ENCODE assay signal across 24 cellular contexts in genomic region chrX:96909291-96909690, GRCh38. TPM values are rescaled to one million over a fixed set of nuclear protein-coding genes. Genes with fewer than 3 reads are reported as not detected.
DNase-seq lines count a peak whose midpoint lies in the region; ATAC-seq and TF ChIP-seq lines count a peak whose summit lies in the region.
"Had no signal": no experiment of that assay in that cellular context is flagged by ENCODE, and none has a peak within 500 bp of the region (broad histone marks: within the 10 kb centered on the region; RNA-seq: fewer than 3 reads in every experiment).

No MANE protein-coding gene starts in this region.

- H3K9me3 Mint-ChIP-seq in neural crest cell, result no peaks in the 10 kb centered on the region
- no peaks in the 10 kb centered on the region for H3K9me3 Mint-ChIP-seq in natural killer cell treated with Interleukin-12 subunit alpha and Interleukin-12 subunit beta and Interleukin-15 and Interleukin-18, amount 100 ng/mL, for 72 hours
- H3K9me3 Mint-ChIP-seq in stimulated activated naive CD8-positive, alpha-beta T cell treated with anti-CD3 and anti-CD28 coated beads, Interleukin-15, amount 100 ng/mL, for 72 hours, result no peaks in the 10 kb centered on the region
- H3K9me3 Mint-ChIP-seq: naive B cell; stimulated activated naive B cell treated with anti-CD40 and anti-IgM and Interleukin-4, amounts not matched to agents 10 μg/mL and 1 μg/mL and 100 μg/mL, for 72 hours; T-helper 2 cell treated with Interferon-gamma antibody and Interleukin-4, amounts not matched to agents 5 μg/mL and 100 μg/mL, for 36 hours had no signal

- H3K36me3 Mint-ChIP-seq in neural crest cell (ENCODE audit: low read depth), result no peaks in the 10 kb centered on the region
- no peaks in the 10 kb centered on the region for H3K36me3 Mint-ChIP-seq in natural killer cell treated with Interleukin-12 subunit alpha and Interleukin-12 subunit beta and Interleukin-15 and Interleukin-18, amount 100 ng/mL, for 72 hours
- H3K36me3 Mint-ChIP-seq: naive B cell; stimulated activated naive B cell treated with anti-CD40 and anti-IgM and Interleukin-4, amounts not matched to agents 10 μg/mL and 1 μg/mL and 100 μg/mL, for 72 hours had no signal

- no peak overlapping the region for H3K4me3 Mint-ChIP-seq in neural crest cell
- no peak overlapping the region for H3K4me3 Mint-ChIP-seq in natural killer cell treated with Interleukin-12 subunit alpha and Interleukin-12 subunit beta and Interleukin-15 and Interleukin-18, amount 100 ng/mL, for 72 hours
- H3K4me3 Mint-ChIP-seq in stimulated activated naive CD8-positive, alpha-beta T cell treated with anti-CD3 and anti-CD28 coated beads, Interleukin-15, amount 100 ng/mL, for 72 hours, result no peak overlapping the region
- H3K4me3 Mint-ChIP-seq: activated naive CD8-positive, alpha-beta T cell; B cell; naive B cell; stimulated activated naive B cell treated with anti-CD40 and anti-IgM and Interleukin-4, amounts not matched to agents 10 μg/mL and 1 μg/mL and 100 μg/mL, for 72 hours; T-helper 2 cell treated with Interferon-gamma antibody and Interleukin-4, amounts not matched to agents 5 μg/mL and 100 μg/mL, for 36 hours had no signal

- peaks cover 12% of the 10 kb centered on the region for H3K4me1 Mint-ChIP-seq in neural crest cell
- no peaks in the 10 kb centered on the region for H3K4me1 Mint-ChIP-seq in natural killer cell treated with Interleukin-12 subunit alpha and Interleukin-12 subunit beta and Interleukin-15 and Interleukin-18, amount 100 ng/mL, for 72 hours (ENCODE audit: low read depth in 2 of 2)
- H3K4me1 Mint-ChIP-seq in stimulated activated naive CD8-positive, alpha-beta T cell treated with anti-CD3 and anti-CD28 coated beads, Interleukin-15, amount 100 ng/mL, for 72 hours, result no peaks in the 10 kb centered on the region
- H3K4me1 Mint-ChIP-seq: B cell, naive B cell had no signal

- no peak for ATAC-seq in HG03196 (IDR thresholded peaks at IDR 0.05; ENCODE audit: unreplicated experiment)
- ATAC-seq in natural killer cell treated with Interleukin-12 subunit alpha and Interleukin-12 subunit beta and Interleukin-15 and Interleukin-18, amount 100 ng/mL, for 72 hours, result no peak
- ATAC-seq in stimulated activated naive CD8-positive, alpha-beta T cell treated with anti-CD3 and anti-CD28 coated beads, Interleukin-15, amount 100 ng/mL, for 72 hours, result no peak
- ATAC-seq: stimulated activated naive B cell treated with anti-CD40 and anti-IgM and Interleukin-4, amounts not matched to agents 10 μg/mL and 1 μg/mL and 100 μg/mL, for 72 hours had no signal

- H3K27me3 Mint-ChIP-seq in neural crest cell (ENCODE audit: low read depth), result no peaks in the 10 kb centered on the region
- H3K27me3 Mint-ChIP-seq in natural killer cell treated with Interleukin-12 subunit alpha and Interleukin-12 subunit beta and Interleukin-15 and Interleukin-18, amount 100 ng/mL, for 72 hours, result no peaks in the 10 kb centered on the region
- no peaks in the 10 kb centered on the region for H3K27me3 Mint-ChIP-seq in stimulated activated naive CD8-positive, alpha-beta T cell treated with anti-CD3 and anti-CD28 coated beads, Interleukin-15, amount 100 ng/mL, for 72 hours
- H3K27me3 Mint-ChIP-seq: activated naive CD8-positive, alpha-beta T cell; B cell; naive B cell; stimulated activated naive B cell treated with anti-CD40 and anti-IgM and Interleukin-4, amounts not matched to agents 10 μg/mL and 1 μg/mL and 100 μg/mL, for 72 hours had no signal

- peak overlapping the region; percentile 60 for H3K27ac Mint-ChIP-seq in neural crest cell (ENCODE audit: unreplicated experiment)
- H3K27ac Mint-ChIP-seq in natural killer cell treated with Interleukin-12 subunit alpha and Interleukin-12 subunit beta and Interleukin-15 and Interleukin-18, amount 100 ng/mL, for 72 hours, result no peak overlapping the region
- H3K27ac Mint-ChIP-seq in stimulated activated naive CD8-positive, alpha-beta T cell treated with anti-CD3 and anti-CD28 coated beads, Interleukin-15, amount 100 ng/mL, for 72 hours, result peak overlapping the region in 1 of 2 donors; percentile 12
- H3K27ac Mint-ChIP-seq: activated naive CD8-positive, alpha-beta T cell; B cell; T-helper 2 cell treated with Interferon-gamma antibody and Interleukin-4, amounts not matched to agents 5 μg/mL and 100 μg/mL, for 36 hours had no signal

- no peak for TF ChIP-seq CTCF in neural crest cell (conservative IDR thresholded peaks at IDR 0.05)

- DNase-seq in Ammon's horn (ENCODE audit: low spot score) (peak; percentile 2), NCI-H446 treated with DMSO at 0.1 percent for 48 hours (lab: John Stamatoyannopoulos, UW) (peak; percentile 98), fibroblast of peridontal ligament (ENCODE audit: extremely low read depth) (peak; percentile 3), neural crest cell (ENCODE audit: low read depth, low spot score) (no peak)
- no peak for DNase-seq in natural killer cell treated with Interleukin-12 subunit alpha and Interleukin-12 subunit beta and Interleukin-15 and Interleukin-18, amount 100 ng/mL, for 72 hours (ENCODE audit: low spot score)
- DNase-seq in stimulated activated naive CD8-positive, alpha-beta T cell treated with anti-CD3 and anti-CD28 coated beads, Interleukin-15, amount 100 ng/mL, for 72 hours, result no peak
- DNase-seq: brain microvascular endothelial cell; colonic mucosa; COR-L47; foreskin melanocyte; Kasumi-1; kidney glomerular epithelial cell; mammary epithelial cell; naive B cell; NCI-H1092; NCI-H2029 treated with DMSO at 0.1 percent for 48 hours; RPMI8226; SK-N-SH; stimulated activated CD4-positive, alpha-beta T cell treated with anti-CD3 and anti-CD28 coated beads, Interleukin-1b, Interleukin-23, amount 100 ng/mL, for 48 hours; stimulated activated naive B cell treated with anti-CD40 and anti-IgM and Interleukin-4, amounts not matched to agents 10 μg/mL and 1 μg/mL and 100 μg/mL, for 72 hours had no signal

RNA-seq across cellular contexts. Expression of gene RPA4, which starts 25.6 kb away (rescaled TPM):
- 0.44 and 0.50 TPM in 2 replicates for total RNA-seq in neural crest cell
- total RNA-seq in natural killer cell treated with Interleukin-12 subunit alpha and Interleukin-12 subunit beta and Interleukin-15 and Interleukin-18, amount 100 ng/mL, for 72 hours, result 1 to 10 TPM; 3.9 to 4.0 TPM

Comparison
In these comparisons a context has a peak if more than half of its experiments do, and no peak if none do; other contexts are left out.
1. DNase-seq: peak in Ammon's horn (single experiment), NCI-H446 treated with DMSO at 0.1 percent for 48 hours (single experiment) and fibroblast of peridontal ligament (single experiment); none in neural crest cell (single experiment), natural killer cell treated with Interleukin-12 subunit alpha and Interleukin-12 subunit beta and Interleukin-15 and Interleukin-18, amount 100 ng/mL, for 72 hours (single experiment) and stimulated activated naive CD8-positive, alpha-beta T cell treated with anti-CD3 and anti-CD28 coated beads, Interleukin-15, amount 100 ng/mL, for 72 hours (0 of 2).